Comparison of ENCODE assay signal across 1 cellular context in the genomic region with DNA sequence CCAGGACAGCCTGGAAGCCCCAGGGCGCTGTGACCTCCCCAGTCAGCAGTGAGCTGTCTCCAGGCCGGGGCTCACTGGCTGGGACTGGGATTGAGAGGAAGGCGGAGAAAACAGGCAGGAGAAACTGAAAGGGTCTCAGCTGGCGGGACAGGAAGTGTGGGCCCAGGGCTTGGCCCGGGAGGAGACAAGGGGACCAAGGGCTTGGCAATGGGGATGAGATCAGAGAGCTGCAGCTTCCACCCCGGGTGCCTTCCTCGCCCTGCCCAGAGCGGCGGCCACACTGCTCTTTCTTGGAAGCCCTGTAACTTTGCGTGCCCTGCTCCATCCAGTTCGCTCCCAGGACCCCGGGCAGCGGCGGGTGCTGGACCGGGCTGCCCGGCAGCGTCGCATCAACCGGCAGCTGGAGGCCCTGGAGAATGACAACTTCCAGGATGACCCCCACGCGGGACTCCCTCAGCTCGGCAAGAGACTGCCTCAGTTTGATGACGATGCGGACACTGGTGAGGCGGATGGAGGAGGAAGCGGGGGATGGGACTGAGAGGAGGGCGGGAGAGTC.
TF ChIP-seq lines count a peak whose summit lies in the region.

No MANE protein-coding gene starts in this region.

TF ChIP-seq in K562, 482 proteins besides CTCF, POLR2A, EP300 and RAD21:
- peak; percentile 44; the same call in 1 of the 2 replicates for TF ChIP-seq RBFOX2 (IDR thresholded peaks at IDR 0.05; ENCODE audit: low read depth, low read length)
- no peak for TF ChIP-seq STAG1 (CRISPR knock-in tag; IDR thresholded peaks at IDR 0.05; ENCODE audit: borderline replicate concordance)
- no peak for TF ChIP-seq FOXP1 (CRISPR knock-in tag; IDR thresholded peaks at IDR 0.05)
